ENCODE assay signal across 8 cellular contexts in genomic region chr1:151838491-151839412, GRCh38. TPM values are rescaled to one million over a fixed set of nuclear protein-coding genes. Genes with fewer than 3 reads are reported as not detected.
DNase-seq lines count a peak whose midpoint lies in the region; ATAC-seq and TF ChIP-seq lines count a peak whose summit lies in the region.

No MANE protein-coding gene starts in this region.

- peak overlapping the region in 1 of 2 donors; percentile 28 for H3K9ac ChIP-seq in liver (ENCODE audit: low read depth in 1 of 2, low read length in 2 of 2)

- WGBS in liver = 14% methylated on average over 93 of the region's 93 CpGs

- intact Hi-C loops in tibial artery (cut with DNase I; ENCODE audit: low total_unique reads) (no loop called here), posterior vena cava (cut with DNase I) (loop anchor here in 1 of 2 donors (1.0 kb wide), 1 partner anchor 20 kb away; no protein-coding TSS in a partner anchor)

- DNase-seq in activated effector memory CD4-positive, alpha-beta T cell treated with anti-CD3 and anti-CD28 coated beads, Interleukin-2, amount 50 U/mL, for 16 hours = peak; percentile 78
- no peak for DNase-seq in activated effector memory CD4-positive, alpha-beta T cell treated with Interleukin-2 at 50 U/mL for 16 hours
- DNase-seq in astrocyte of the cerebellum (ENCODE audit: low read depth) (no peak), tibial artery (peak in 1 of 2 donors; percentile 14), KG1 (lab: John Stamatoyannopoulos, UW) (no peak), posterior vena cava (ENCODE audit: low spot score) (no peak)

- TF ChIP-seq CTCF in astrocyte of the cerebellum (IDR thresholded peaks at IDR 0.05; ENCODE audit: low read depth, low read length, missing control alignments) (no peak), liver (IDR thresholded peaks at IDR 0.05; ENCODE audit: low read depth, low read length, missing input control) (no peak), tibial artery (IDR thresholded peaks at IDR 0.05) (no peak)

- no peaks in the 10 kb centered on the region for H3K27me3 ChIP-seq in liver (ENCODE audit: control insufficient read depth in 4 of 4, insufficient read depth in 4 of 4, low read length in 3 of 4)
- H3K27me3 ChIP-seq in tibial artery = peaks cover 0 to 57% of the 10 kb centered on the region in 2 donors

- no peaks in the 10 kb centered on the region for H3K9me3 ChIP-seq in liver (ENCODE audit: control insufficient read depth in 4 of 4, low read length in 3 of 4)
- no peaks in the 10 kb centered on the region for H3K9me3 ChIP-seq in tibial artery

- in situ Hi-C loops in astrocyte of the cerebellum (cut with HindIII; ENCODE audit: low sequenced_read_pairs) = no loop called here

- H3K4me1 ChIP-seq in liver (ENCODE audit: control insufficient read depth in 4 of 4, insufficient read depth in 4 of 4, low read length in 3 of 4) (peaks cover 33 to 60% (median 45%) of the 10 kb centered on the region in 4 donors), tibial artery (peaks cover 0 to 32% (median 26%) of the 10 kb centered on the region in 4 donors)

- H3K4me3 ChIP-seq in astrocyte of the cerebellum (ENCODE audit: low read depth, low read length) (peak overlapping the region; percentile 19), liver (ENCODE audit: low read depth in 1 of 3, low read length in 3 of 3) (peak overlapping the region in 2 of 3 donors; percentile 38 to 61), tibial artery (peak overlapping the region; percentile 46 to 53)

- H3K27ac ChIP-seq in liver (ENCODE audit: low read depth in 1 of 2, low read length in 2 of 2) (peak overlapping the region in 1 of 2 donors; percentile 22), tibial artery (no peak overlapping the region)

- TF ChIP-seq RAD21 in liver (IDR thresholded peaks at IDR 0.05) = no peak

- ATAC-seq in HG02870 (IDR thresholded peaks at IDR 0.05; ENCODE audit: unreplicated experiment) = no peak

- H3K36me3 ChIP-seq in liver (ENCODE audit: control insufficient read depth in 4 of 4, insufficient read depth in 3 of 4, low read depth in 1 of 4, low read length in 3 of 4) (no peaks in the 10 kb centered on the region), tibial artery (no peaks in the 10 kb centered on the region)

TF ChIP-seq in liver, 16 proteins besides CTCF, POLR2A, EP300 and RAD21:
- no peak for TF ChIP-seq FOXA2 (IDR thresholded peaks at IDR 0.05)
- TF ChIP-seq HNF4G (IDR thresholded peaks at IDR 0.05) = no peak

RNA-seq across cellular contexts. Expression of gene C2CD4D, which starts 0.9 kb away (rescaled TPM):
- total RNA-seq in liver = not detected
- polyA plus RNA-seq in liver = under 1 TPM; 0.02 to 0.08 TPM
- not detected for total RNA-seq in posterior vena cava

RNA-seq across cellular contexts. Expression of gene RORC, which starts 7.2 kb away (rescaled TPM):
- total RNA-seq in liver (10 to 100 TPM in 1 of 2 donors, 1 to 10 TPM in 1; 2.9 to 59.2 TPM), posterior vena cava (not detected)
- 10 to 100 TPM; 10.7 to 15.4 TPM for polyA plus RNA-seq in liver

RNA-seq across cellular contexts. Expression of gene THEM5, which starts 14.8 kb away (rescaled TPM):
- total RNA-seq in liver (under 1 TPM in 1 of 2 donors, not detected in 1; 0.09 TPM), posterior vena cava (not detected)
- not detected for polyA plus RNA-seq in liver

RNA-seq across cellular contexts. Expression of gene LINGO4, which starts 33.5 kb away (rescaled TPM):
- total RNA-seq in liver (under 1 TPM; 0.05 to 0.50 TPM), posterior vena cava (not detected)
- polyA plus RNA-seq in liver = under 1 TPM in 1 of 2 donors, not detected in 1; 0.09 TPM

RNA-seq across cellular contexts. Expression of gene TDRKH, which starts 48.5 kb away (rescaled TPM):
- total RNA-seq in liver (1 to 10 TPM; 5.1 to 6.7 TPM), posterior vena cava (1 to 10 TPM; 4.7 to 5.1 TPM)
- 1 to 10 TPM; 1.5 to 2.6 TPM for polyA plus RNA-seq in liver
